Comparison of ENCODE assay signal across 1 cellular context in the genomic region with DNA sequence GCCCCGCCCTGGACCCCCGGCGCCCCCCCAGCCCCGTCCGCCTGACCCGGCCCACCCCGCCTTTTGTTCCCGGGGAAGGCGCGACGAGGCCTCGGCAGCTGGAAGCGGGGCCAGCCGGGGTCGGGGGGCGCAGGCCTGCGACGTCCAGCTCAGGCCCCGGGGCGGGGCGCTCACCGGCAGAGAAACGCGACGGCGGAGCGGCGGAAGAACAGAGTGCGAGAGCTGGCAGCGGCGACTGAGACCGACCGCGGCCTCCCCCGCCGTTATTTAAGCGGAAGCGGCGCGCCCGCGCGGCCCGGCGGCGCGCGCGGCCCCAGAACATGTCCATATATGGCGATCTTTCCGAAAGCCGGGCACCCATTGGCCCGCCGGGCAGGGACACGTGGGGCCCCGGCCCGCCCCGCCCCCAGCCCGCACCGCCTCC.
TF ChIP-seq lines count a peak whose summit lies in the region.

Gene ACTG1 (minus strand): TSS at position 240 of the 424 bp plus-strand sequence. CDS start 445 bp downstream, outside the sequence.

TF ChIP-seq in IMR-90, 13 proteins besides CTCF, POLR2A, EP300 and RAD21 (continued from another document):
- TF ChIP-seq SMC3 (IDR thresholded peaks at IDR 0.05; ENCODE audit: low read depth, low read length) (no peak), RFX5 (IDR thresholded peaks at IDR 0.05; ENCODE audit: low read depth, low read length) (no peak), CHD1 (IDR thresholded peaks at IDR 0.05; ENCODE audit: low read depth, low read length) (no peak), MAZ (IDR thresholded peaks at IDR 0.05; ENCODE audit: borderline replicate concordance, low read depth, low read length) (peak; percentile 59; the same call in 1 of the 2 replicates), MAFK (IDR thresholded peaks at IDR 0.05; ENCODE audit: low read depth, low read length) (no peak), CEBPB (IDR thresholded peaks at IDR 0.05; ENCODE audit: low read depth, low read length) (no peak), NFE2L2 (IDR thresholded peaks at IDR 0.05; ENCODE audit: low read depth, low read length) (no peak), MXI1 (IDR thresholded peaks at IDR 0.05; ENCODE audit: borderline replicate concordance, low read depth, low read length) (no peak)
